ENCODE assay signal across 1 cellular context in the genomic region with DNA sequence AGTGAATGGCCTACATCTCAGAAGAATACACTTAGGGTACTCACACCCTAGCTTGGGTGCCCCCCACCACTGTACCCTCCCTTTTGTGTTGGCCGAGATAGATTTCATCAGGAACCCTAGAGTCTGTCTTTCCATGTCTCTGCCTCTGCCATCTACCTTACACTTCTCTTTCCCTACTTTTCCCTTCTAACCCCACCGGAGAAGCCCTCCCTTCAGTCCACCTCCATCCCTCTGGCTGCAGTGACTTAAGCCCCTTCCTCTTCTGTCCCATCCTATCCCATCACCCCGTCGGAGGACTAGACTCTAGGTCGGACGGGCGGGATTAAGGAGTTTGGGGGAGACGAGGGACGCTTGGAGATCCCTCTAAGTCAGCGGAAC.
TF ChIP-seq lines count a peak whose summit lies in the region.

No MANE protein-coding gene starts in this region.

TF ChIP-seq in HEK293, 187 proteins besides CTCF, POLR2A, EP300 and RAD21 (continued from another document):
- TF ChIP-seq, protein P1, sequence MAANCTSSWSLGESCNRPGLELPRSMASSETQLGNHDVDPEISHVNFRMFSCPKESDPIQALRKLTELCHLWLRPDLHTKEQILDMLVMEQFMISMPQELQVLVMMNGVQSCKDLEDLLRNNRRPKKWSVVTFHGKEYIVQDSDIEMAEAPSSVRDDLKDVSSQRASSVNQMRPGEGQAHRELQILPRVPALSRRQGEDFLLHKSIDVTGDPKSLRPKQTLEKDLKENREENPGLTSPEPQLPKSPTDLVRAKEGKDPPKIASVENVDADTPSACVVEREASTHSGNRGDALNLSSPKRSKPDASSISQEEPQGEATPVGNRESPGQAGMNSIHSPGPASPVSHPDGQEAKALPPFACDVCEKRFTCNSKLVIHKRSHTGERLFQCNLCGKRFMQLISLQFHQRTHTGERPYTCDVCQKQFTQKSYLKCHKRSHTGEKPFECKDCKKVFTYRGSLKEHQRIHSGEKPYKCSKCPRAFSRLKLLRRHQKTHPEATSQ (tag by site-specific recombination; IDR thresholded peaks at IDR 0.05): no peak
- TF ChIP-seq WT1 (tag by site-specific recombination; IDR thresholded peaks at IDR 0.05): peak; percentile 43; the same call in 1 of the 2 replicates
- TF ChIP-seq SP2 (tag by site-specific recombination; IDR thresholded peaks at IDR 0.05): peak; percentile 59
- TF ChIP-seq IKZF3 (tag by site-specific recombination; IDR thresholded peaks at IDR 0.05): peak; percentile 44; the same call in 1 of the 2 replicates
